Comparison of ENCODE assay signal across 24 cellular contexts in the genomic region with DNA sequence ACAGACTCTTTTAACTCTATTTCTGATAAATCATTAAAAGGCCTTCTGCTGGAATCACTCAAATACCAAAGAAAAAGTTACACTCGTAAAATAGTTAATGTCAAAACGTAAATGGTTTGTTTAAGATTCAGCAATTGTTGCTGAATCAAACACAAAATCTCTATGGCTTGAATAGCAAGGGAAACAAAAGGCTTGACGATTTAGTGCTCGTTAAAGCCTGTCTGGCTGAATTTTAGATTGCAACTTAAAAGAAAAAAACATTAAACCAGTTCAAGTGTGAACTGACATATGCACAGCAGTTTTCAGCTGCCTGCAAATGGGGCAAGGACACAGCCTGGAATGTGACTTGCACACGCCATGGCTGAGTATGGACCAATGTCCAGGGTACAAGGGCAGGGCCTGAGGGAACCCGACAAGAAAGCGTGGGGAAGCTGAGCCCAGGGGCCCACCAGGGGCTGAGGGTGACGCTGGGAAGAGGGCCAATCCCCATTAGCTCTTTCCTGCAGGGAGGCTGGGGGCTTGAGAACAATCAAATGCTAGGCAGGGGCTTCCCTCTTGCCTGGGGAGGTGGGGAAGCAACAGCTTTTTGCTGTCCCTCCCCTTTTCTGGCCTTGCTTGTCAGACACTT.
DNase-seq lines count a peak whose midpoint lies in the region; ATAC-seq and TF ChIP-seq lines count a peak whose summit lies in the region.
"Had no signal": no experiment of that assay in that cellular context is flagged by ENCODE, and none has a peak within 500 bp of the region (broad histone marks: within the 10 kb centered on the region; RNA-seq: fewer than 3 reads in every experiment).

No MANE protein-coding gene starts in this region.

- WGBS in mesendoderm (ENCODE audit: extremely low coverage, insufficient coverage, low lambda C conversion rate) = no CpG with 5 or more reads among the region's 8 CpGs
- 55% methylated on average over 8 of the region's 8 CpGs for WGBS in smooth muscle cell (ENCODE audit: low lambda C conversion rate)

- H3K56ac ChIP-seq in mesendoderm (ENCODE audit: low read length) = peak overlapping the region; percentile 44

- no peak overlapping the region for H2BK5ac ChIP-seq in mesendoderm (ENCODE audit: low read length)

- H3K4me1 ChIP-seq in mesendoderm (ENCODE audit: control insufficient read depth, low read depth, low read length) (peaks cover 12% of the 10 kb centered on the region), smooth muscle cell (ENCODE audit: low read depth) (peaks cover 57% of the 10 kb centered on the region)
- H3K4me1 ChIP-seq: upper lobe of right lung had no signal

- H3K79me2 ChIP-seq in mesendoderm (ENCODE audit: control insufficient read depth, insufficient read depth, low read length) (no peaks in the 10 kb centered on the region), smooth muscle cell (ENCODE audit: low read depth) (no peaks in the 10 kb centered on the region)

- H3K9me3 ChIP-seq in SK-N-MC (ENCODE audit: low read depth, low read length) (no peaks in the 10 kb centered on the region), smooth muscle cell (replicated peaks; ENCODE audit: low read depth) (no peaks in the 10 kb centered on the region)
- H3K9me3 ChIP-seq: Peyer's patch, SJCRH30, upper lobe of right lung had no signal

- no peak for ATAC-seq in GM18517 (IDR thresholded peaks at IDR 0.05; ENCODE audit: unreplicated experiment)
- ATAC-seq: HCT116; naive thymus-derived CD8-positive, alpha-beta T cell; stimulated activated naive CD8-positive, alpha-beta T cell treated with anti-CD3 and anti-CD28 coated beads, Interleukin-15, amount 100 ng/mL, for 72 hours; T-helper 17 cell; upper lobe of right lung had no signal

- H2AK5ac ChIP-seq in mesendoderm (ENCODE audit: low read length) = no peak overlapping the region

- no peak for TF ChIP-seq CTCF in smooth muscle cell (IDR thresholded peaks at IDR 0.05; ENCODE audit: borderline replicate concordance, insufficient read depth, poor library complexity, severe bottlenecking)
- no peak for TF ChIP-seq CTCF in GM20000 (IDR thresholded peaks at IDR 0.05; ENCODE audit: extremely low read depth, missing control alignments)

- H3K4me3 ChIP-seq in SK-N-MC (peak overlapping the region; percentile 17; the same call in 1 of the 2 replicates), mesendoderm (ENCODE audit: low read length) (no peak overlapping the region), smooth muscle cell (no peak overlapping the region)
- H3K4me3 ChIP-seq: Peyer's patch, SJCRH30, skin epidermis, upper lobe of right lung had no signal

- H3K18ac ChIP-seq in mesendoderm (ENCODE audit: low read length) = no peak overlapping the region

- H3K36me3 ChIP-seq in SK-N-MC (ENCODE audit: insufficient read depth, low read length) = no peaks in the 10 kb centered on the region
- H3K36me3 ChIP-seq in mesendoderm (ENCODE audit: control insufficient read depth, insufficient read depth, low read length) = no peaks in the 10 kb centered on the region
- H3K36me3 ChIP-seq in smooth muscle cell (ENCODE audit: low read depth) = no peaks in the 10 kb centered on the region
- H3K36me3 ChIP-seq: Peyer's patch, SJCRH30, upper lobe of right lung had no signal

- no peaks in the 10 kb centered on the region for H3K27me3 ChIP-seq in mesendoderm (ENCODE audit: insufficient read depth, low read length, poor library complexity)
- no peaks in the 10 kb centered on the region for H3K27me3 ChIP-seq in smooth muscle cell (ENCODE audit: low read depth)
- H3K27me3 ChIP-seq: Peyer's patch, SJCRH30, upper lobe of right lung had no signal

- DNase-seq in NCI-H1092 treated with DMSO at 0.1 percent for 48 hours (lab: John Stamatoyannopoulos, UW) = peak; percentile 50
- DNase-seq in NCI-H1092 (lab: John Stamatoyannopoulos, UW) = no peak
- no peak for DNase-seq in SK-N-MC (ENCODE audit: low read depth, low spot score)
- no peak for DNase-seq in mesendoderm
- no peak for DNase-seq in smooth muscle cell (lab: John Stamatoyannopoulos, UW; ENCODE audit: unreplicated experiment)
- DNase-seq in NCI-H1048 (lab: John Stamatoyannopoulos, UW) = no peak
- DNase-seq in GM20000 (ENCODE audit: low spot score) = no peak
- DNase-seq: 8988T; activated CD8-positive, alpha-beta memory T cell treated with anti-CD3 and anti-CD28 coated beads, Interleukin-2, amount 50 U/mL, for 48 hours; activated gamma-delta T cell; KBM-7; naive thymus-derived CD8-positive, alpha-beta T cell; NCI-H2029; NCI-H446 treated with DMSO at 0.1 percent for 48 hours; Peyer's patch; SJCRH30; stimulated activated CD4-positive, alpha-beta T cell treated with anti-CD3 and anti-CD28 coated beads, Interleukin-2, amount 100 ng/mL, for 48 hours; stimulated activated naive CD8-positive, alpha-beta T cell treated with anti-CD3 and anti-CD28 coated beads, Interleukin-15, amount 100 ng/mL, for 72 hours; T-helper 17 cell had no signal

- H4K5ac ChIP-seq in mesendoderm (ENCODE audit: low read length) = no peak overlapping the region

- H3K9ac ChIP-seq in SK-N-MC (ENCODE audit: insufficient read length) (peak overlapping the region; percentile 56), mesendoderm (ENCODE audit: low read length) (no peak overlapping the region), smooth muscle cell (ENCODE audit: low read depth) (no peak overlapping the region)

- H4K20me1 ChIP-seq in smooth muscle cell (ENCODE audit: low read depth) = no peaks in the 10 kb centered on the region

- no peak overlapping the region for H2AFZ ChIP-seq in smooth muscle cell (ENCODE audit: low read depth)

- H3F3A ChIP-seq in smooth muscle cell (ENCODE audit: low read depth) = peaks cover 5% of the 10 kb centered on the region

- H4K8ac ChIP-seq in mesendoderm (ENCODE audit: low read depth, low read length) = no peak overlapping the region

- H3K4me2 ChIP-seq in mesendoderm (ENCODE audit: low read length) (no peak overlapping the region), smooth muscle cell (peak overlapping the region; percentile 60)

- H3K27ac ChIP-seq in SK-N-MC (peak overlapping the region; percentile 84), mesendoderm (ENCODE audit: low read depth, low read length) (no peak overlapping the region), smooth muscle cell (ENCODE audit: low read depth) (peak overlapping the region; percentile 45)
- H3K27ac ChIP-seq: SJCRH30, skin epidermis, upper lobe of right lung, VCaP had no signal

- H3K23ac ChIP-seq in mesendoderm (ENCODE audit: low read length) = no peak overlapping the region

- H2BK120ac ChIP-seq in mesendoderm (ENCODE audit: low read depth, low read length) = no peak overlapping the region

- H2BK15ac ChIP-seq in mesendoderm (replicated peaks; ENCODE audit: low read depth) = no peak overlapping the region

- no peaks in the 10 kb centered on the region for H3K79me1 ChIP-seq in mesendoderm (ENCODE audit: low read length)

- peak overlapping the region; percentile 38 for H3K4ac ChIP-seq in mesendoderm (ENCODE audit: low read depth, low read length)
